In genomic region chr14:55064896-55065295, GRCh38 we compare ENCODE assay signal across 7 cellular contexts. TPM values are rescaled to one million over a fixed set of nuclear protein-coding genes. Genes with fewer than 3 reads are reported as not detected.
A peak's percentile ranks its signal among the peaks of the same experiment; 100 is the strongest.
DNase-seq lines count a peak whose midpoint lies in the region; ATAC-seq, FAIRE-seq and TF ChIP-seq lines count a peak whose summit lies in the region.
"Not testable (repeated sequence)": the region's sequence is repeated elsewhere in the genome, so short reads cannot be mapped to it uniquely, and the experiment has no call there.

No MANE protein-coding gene starts in this region.

- not testable (repeated sequence) for H2AFZ ChIP-seq in HCT116 (ENCODE audit: low read depth, low read length, poor library complexity, severe bottlenecking); endothelial cell of umbilical vein (ENCODE audit: low read depth, low read length)

- H3K9me1 ChIP-seq in endothelial cell of umbilical vein (replicated peaks; ENCODE audit: control insufficient read depth, extremely low read depth, insufficient read depth, low read length), result not testable (repeated sequence)

- H3K4me2 ChIP-seq in HCT116 (ENCODE audit: low read length); endothelial cell of umbilical vein (ENCODE audit: insufficient read depth, low read length): not testable (repeated sequence)

- not testable (repeated sequence) for H3K9me3 ChIP-seq in HCT116 (ENCODE audit: control insufficient read depth in 1 of 2, insufficient read depth in 1 of 2, low read depth in 1 of 2, low read length in 2 of 2); SK-N-MC (ENCODE audit: low read depth, low read length); ascending aorta; endothelial cell of umbilical vein (replicated peaks; ENCODE audit: control insufficient read depth, insufficient read depth, low read length); left ventricle myocardium inferior (replicated peaks)

- H3K4me3 Mint-ChIP-seq in mesothelial cell of epicardium; stimulated activated naive B cell treated with anti-CD40 and anti-IgM and Interleukin-4, amounts not matched to agents 10 μg/mL and 1 μg/mL and 100 μg/mL, for 72 hours: not testable (repeated sequence)

- ATAC-seq in HCT116; stimulated activated naive B cell treated with anti-CD40 and anti-IgM and Interleukin-4, amounts not matched to agents 10 μg/mL and 1 μg/mL and 100 μg/mL, for 72 hours (replicated peaks): not testable (repeated sequence)

- CTCF ChIA-PET in HCT116 (lab: Charles Lee) (interaction anchor here (1.0 to 1.3 kb wide), 2 partner anchors 13 to 14 kb away, joined by 3 read pairs; partner anchors contain the start of gene MAPK1IP1L), endothelial cell of umbilical vein (lab: Charles Lee) (interaction anchor here (1.8 kb wide), 1 partner anchor 14 kb away, joined by 8 read pairs; the partner anchor contains the start of gene MAPK1IP1L)

- FAIRE-seq in endothelial cell of umbilical vein (lab: Jason Lieb, UNC), result not testable (repeated sequence)

- H3K4me1 Mint-ChIP-seq in mesothelial cell of epicardium, result not testable (repeated sequence)
- peaks cover 21 to 49% of the 10 kb centered on the region in 2 donors for H3K4me1 Mint-ChIP-seq in stimulated activated naive B cell treated with anti-CD40 and anti-IgM and Interleukin-4, amounts not matched to agents 10 μg/mL and 1 μg/mL and 100 μg/mL, for 72 hours

- TF ChIP-seq CTCF in HCT116 (IDR thresholded peaks at IDR 0.05 in 2 of 3, conservative IDR thresholded peaks at IDR 0.05 in 1 of 3; ENCODE audit: borderline replicate concordance in 1 of 3, insufficient read depth in 1 of 3, low read depth in 2 of 3, low read length in 2 of 3); ascending aorta (IDR thresholded peaks at IDR 0.05); endothelial cell of umbilical vein (IDR thresholded peaks at IDR 0.05; ENCODE audit: extremely low read depth in 1 of 2, insufficient read depth in 1 of 2, low read depth in 1 of 2, low read length in 2 of 2); left ventricle myocardium inferior (IDR thresholded peaks at IDR 0.05; ENCODE audit: borderline replicate concordance); mesothelial cell of epicardium (IDR thresholded peaks at IDR 0.05; ENCODE audit: unreplicated experiment): not testable (repeated sequence)

- H3K9me2 ChIP-seq in HCT116 (ENCODE audit: insufficient read depth), result not testable (repeated sequence)

- H3K36me3 ChIP-seq in HCT116 (ENCODE audit: control insufficient read depth in 1 of 2, insufficient read depth in 2 of 2, low read length in 2 of 2) (peaks cover 30 to 45% of the 10 kb centered on the region in 2 experiments), SK-N-MC (ENCODE audit: insufficient read depth, low read length) (peaks cover 77% of the 10 kb centered on the region), ascending aorta (peaks cover 11 to 27% of the 10 kb centered on the region in 2 donors), endothelial cell of umbilical vein (ENCODE audit: control insufficient read depth in 2 of 2, extremely low read depth in 1 of 2, insufficient read depth in 2 of 2, low read length in 2 of 2) (peaks cover 7 to 20% of the 10 kb centered on the region in 2 experiments), left ventricle myocardium inferior (peaks cover 47% of the 10 kb centered on the region)

- intact Hi-C loops in HCT116 (cut with micrococcal nuclease); ascending aorta (cut with DNase I); endothelial cell of umbilical vein (cut with micrococcal nuclease); left ventricle myocardium inferior (cut with micrococcal nuclease): not testable (repeated sequence)

- not testable (repeated sequence) for H3K9ac ChIP-seq in HCT116 (ENCODE audit: low read length); SK-N-MC (ENCODE audit: insufficient read length); endothelial cell of umbilical vein (replicated peaks; ENCODE audit: extremely low read depth, insufficient read depth, low read length)

- dilution Hi-C loops in endothelial cell of umbilical vein (cut with MboI; ENCODE audit: extremely low pct_ligation_motif_present, low sequenced_read_pairs), result not testable (repeated sequence)

- H3K27ac ChIP-seq in HCT116 (ENCODE audit: low read depth, low read length); endothelial cell of umbilical vein (ENCODE audit: insufficient read depth, low read depth, low read length): not testable (repeated sequence)
- H3K27ac ChIP-seq in SK-N-MC (peak overlapping the region; percentile 40), ascending aorta (peak overlapping the region; percentile 60 to 75), left ventricle myocardium inferior (replicated peaks) (peak overlapping the region; percentile 49)

- not testable (repeated sequence) for H3K27me3 Mint-ChIP-seq in mesothelial cell of epicardium (ENCODE audit: low read depth); stimulated activated naive B cell treated with anti-CD40 and anti-IgM and Interleukin-4, amounts not matched to agents 10 μg/mL and 1 μg/mL and 100 μg/mL, for 72 hours

- peaks cover 23% of the 10 kb centered on the region; the same call in 1 of the 2 replicates for H4K20me1 ChIP-seq in HCT116 (ENCODE audit: insufficient read depth)
- not testable (repeated sequence) for H4K20me1 ChIP-seq in endothelial cell of umbilical vein (replicated peaks; ENCODE audit: control insufficient read depth, extremely low read depth, insufficient read depth, low read length)

- H3K27ac Mint-ChIP-seq in mesothelial cell of epicardium, result peak overlapping the region; percentile 82
- peak overlapping the region; percentile 25 for H3K27ac Mint-ChIP-seq in stimulated activated naive B cell treated with anti-CD40 and anti-IgM and Interleukin-4, amounts not matched to agents 10 μg/mL and 1 μg/mL and 100 μg/mL, for 72 hours

- DNase-seq in HCT116 (ENCODE audit: low read depth, low spot score); SK-N-MC (ENCODE audit: low read depth, low spot score); ascending aorta (ENCODE audit: low spot score in 2 of 2); endothelial cell of umbilical vein (ENCODE audit: low read depth, low spot score); left ventricle myocardium inferior; mesothelial cell of epicardium (ENCODE audit: low spot score in 2 of 2, unreplicated experiment in 2 of 2); stimulated activated naive B cell treated with anti-CD40 and anti-IgM and Interleukin-4, amounts not matched to agents 10 μg/mL and 1 μg/mL and 100 μg/mL, for 72 hours: not testable (repeated sequence)

- H3K36me3 Mint-ChIP-seq in mesothelial cell of epicardium, result peaks cover 35% of the 10 kb centered on the region
- H3K36me3 Mint-ChIP-seq in stimulated activated naive B cell treated with anti-CD40 and anti-IgM and Interleukin-4, amounts not matched to agents 10 μg/mL and 1 μg/mL and 100 μg/mL, for 72 hours, result peaks cover 43 to 58% of the 10 kb centered on the region in 2 donors

- not testable (repeated sequence) for H3K9me3 Mint-ChIP-seq in mesothelial cell of epicardium; stimulated activated naive B cell treated with anti-CD40 and anti-IgM and Interleukin-4, amounts not matched to agents 10 μg/mL and 1 μg/mL and 100 μg/mL, for 72 hours

- TSS peak; percentile 12 for BruUV-seq in HCT116 (replicated peaks; lab: Mats Ljungman, UMichigan)
- TSS peak; percentile 3 for BruUV-seq in endothelial cell of umbilical vein (replicated peaks; lab: Mats Ljungman, UMichigan)

- not testable (repeated sequence) for H3K27me3 ChIP-seq in HCT116 (ENCODE audit: insufficient read depth, low read length); ascending aorta; endothelial cell of umbilical vein (ENCODE audit: control insufficient read depth in 2 of 2, insufficient read depth in 2 of 2, low read length in 2 of 2); left ventricle myocardium inferior (ENCODE audit: low read depth)

- H3K4me3 ChIP-seq in HCT116 (replicated peaks in 1 of 2; ENCODE audit: low read depth in 1 of 2, low read length in 2 of 2); SK-N-MC; ascending aorta; endothelial cell of umbilical vein (replicated peaks in 1 of 3; ENCODE audit: insufficient read depth in 1 of 3, low read depth in 1 of 3, low read length in 3 of 3); left ventricle myocardium inferior: not testable (repeated sequence)

- not testable (repeated sequence) for TF ChIP-seq RAD21 in HCT116 (IDR thresholded peaks at IDR 0.05; ENCODE audit: low read depth)

- POLR2A ChIA-PET in HCT116 (lab: Charles Lee) (interaction anchor here (1.7 kb wide), 1 partner anchor 9 kb away, joined by 4 read pairs; no protein-coding TSS in a partner anchor), endothelial cell of umbilical vein (lab: Charles Lee) (interaction anchor here (1.0 kb wide), 1 partner anchor 14 kb away, joined by 3 read pairs; the partner anchor contains the start of gene MAPK1IP1L)

- TF ChIP-seq POLR2A in HCT116 (IDR thresholded peaks at IDR 0.05; ENCODE audit: borderline replicate concordance, extremely low read depth, insufficient read depth, insufficient read length); endothelial cell of umbilical vein (IDR thresholded peaks at IDR 0.05; ENCODE audit: low read depth, low read length): not testable (repeated sequence)

- H3K4me1 ChIP-seq in HCT116 (ENCODE audit: control insufficient read depth in 1 of 2, insufficient read depth in 2 of 2, low read length in 2 of 2); endothelial cell of umbilical vein (ENCODE audit: control insufficient read depth, extremely low read depth, insufficient read depth, low read length): not testable (repeated sequence)
- H3K4me1 ChIP-seq in ascending aorta (peaks cover 6 to 17% of the 10 kb centered on the region in 2 donors), left ventricle myocardium inferior (peaks cover 59% of the 10 kb centered on the region)

- peaks cover 52% of the 10 kb centered on the region for H3K79me2 ChIP-seq in HCT116 (ENCODE audit: insufficient read depth, low read length)
- peaks cover 24% of the 10 kb centered on the region for H3K79me2 ChIP-seq in endothelial cell of umbilical vein (ENCODE audit: control insufficient read depth, insufficient read depth, low read length)

- RAD21 ChIA-PET in HCT116 (lab: Charles Lee; ENCODE audit: low non-redundant PET in 1 of 2, low total read pairs in 2 of 2, uncharacterized antibody in 2 of 2, unreplicated experiment in 2 of 2), result not testable (repeated sequence)

RNA-seq across cellular contexts. Expression of gene MAPK1IP1L, which starts 13.4 kb away (rescaled TPM):
- 101 TPM for total RNA-seq in HCT116 (2021; ENCODE audit: unreplicated experiment)
- 88.5 and 92.7 TPM in 2 replicates for polyA plus RNA-seq in HCT116 (2012)
- total RNA-seq in ascending aorta, result 51.8 TPM
- total RNA-seq in endothelial cell of umbilical vein, result 129 and 139 TPM in 2 replicates
- 208 and 244 TPM in 2 replicates for polyA plus RNA-seq in endothelial cell of umbilical vein
- polyA plus RNA-seq in endothelial cell of umbilical vein (2011; cell fraction: cytosol; rRNA removed), result 140 and 156 TPM in 2 replicates
- 61.1 and 78.5 TPM in 2 replicates for polyA plus RNA-seq in endothelial cell of umbilical vein (2011; cell fraction: nucleus; rRNA removed)
- polyA plus RNA-seq in endothelial cell of umbilical vein (2012), result 56.7 and 94.7 TPM in 2 replicates
- 288 and 322 TPM in 2 replicates for polyA minus RNA-seq in endothelial cell of umbilical vein
- polyA minus RNA-seq in endothelial cell of umbilical vein (2011; cell fraction: cytosol; rRNA and poly(A)+ RNA removed), result 312 TPM
- polyA minus RNA-seq in endothelial cell of umbilical vein (2011; cell fraction: nucleus; rRNA and poly(A)+ RNA removed), result 60.5 and 75.3 TPM in 2 replicates
- 68.2 TPM for total RNA-seq in left ventricle myocardium inferior
- 116 to 120 TPM (median 119 TPM) in 3 replicates for total RNA-seq in mesothelial cell of epicardium

RNA-seq across cellular contexts. Expression of gene SOCS4, which starts 37.9 kb away (rescaled TPM):
- total RNA-seq in HCT116 (2021; ENCODE audit: unreplicated experiment) (23.7 TPM), ascending aorta (12.9 TPM), endothelial cell of umbilical vein (26.7 and 28.7 TPM in 2 replicates), left ventricle myocardium inferior (18.1 TPM), mesothelial cell of epicardium (20.6 to 22.1 TPM (median 21.6 TPM) in 3 replicates)
- 4.2 and 4.7 TPM in 2 replicates for polyA plus RNA-seq in HCT116 (2012)
- 3.6 and 6.4 TPM in 2 replicates for polyA plus RNA-seq in endothelial cell of umbilical vein
- polyA plus RNA-seq in endothelial cell of umbilical vein (2011; cell fraction: cytosol; rRNA removed), result 4.8 and 4.9 TPM in 2 replicates
- 5.4 and 9.3 TPM in 2 replicates for polyA plus RNA-seq in endothelial cell of umbilical vein (2011; cell fraction: nucleus; rRNA removed)
- 10.2 and 14.5 TPM in 2 replicates for polyA plus RNA-seq in endothelial cell of umbilical vein (2012)
- polyA minus RNA-seq in endothelial cell of umbilical vein, result 10.9 and 11.7 TPM in 2 replicates
- 7.5 TPM for polyA minus RNA-seq in endothelial cell of umbilical vein (2011; cell fraction: cytosol; rRNA and poly(A)+ RNA removed)
- polyA minus RNA-seq in endothelial cell of umbilical vein (2011; cell fraction: nucleus; rRNA and poly(A)+ RNA removed), result 10.5 and 12.4 TPM in 2 replicates

RNA-seq across cellular contexts. Expression of gene WDHD1, which starts 38.0 kb away (rescaled TPM):
- total RNA-seq in HCT116 (2021; ENCODE audit: unreplicated experiment) (44.3 TPM), ascending aorta (0.11 TPM), endothelial cell of umbilical vein (22.5 TPM in 2 replicates), left ventricle myocardium inferior (1.3 TPM), mesothelial cell of epicardium (15.5 to 16.9 TPM (median 16.1 TPM) in 3 replicates)
- 8.4 and 12.7 TPM in 2 replicates for polyA plus RNA-seq in HCT116 (2012)
- 2.1 and 3.1 TPM in 2 replicates for polyA plus RNA-seq in endothelial cell of umbilical vein
- 5.2 and 5.7 TPM in 2 replicates for polyA plus RNA-seq in endothelial cell of umbilical vein (2011; cell fraction: cytosol; rRNA removed)
- polyA plus RNA-seq in endothelial cell of umbilical vein (2011; cell fraction: nucleus; rRNA removed), result 6.8 and 11.1 TPM in 2 replicates
- polyA plus RNA-seq in endothelial cell of umbilical vein (2012), result 8.9 and 15.2 TPM in 2 replicates
- 9.8 and 15.3 TPM in 2 replicates for polyA minus RNA-seq in endothelial cell of umbilical vein
- 21.0 TPM for polyA minus RNA-seq in endothelial cell of umbilical vein (2011; cell fraction: cytosol; rRNA and poly(A)+ RNA removed)
- 11.1 and 15.8 TPM in 2 replicates for polyA minus RNA-seq in endothelial cell of umbilical vein (2011; cell fraction: nucleus; rRNA and poly(A)+ RNA removed)
